19 cellular contexts compared by ENCODE assay signal in the genomic region with DNA sequence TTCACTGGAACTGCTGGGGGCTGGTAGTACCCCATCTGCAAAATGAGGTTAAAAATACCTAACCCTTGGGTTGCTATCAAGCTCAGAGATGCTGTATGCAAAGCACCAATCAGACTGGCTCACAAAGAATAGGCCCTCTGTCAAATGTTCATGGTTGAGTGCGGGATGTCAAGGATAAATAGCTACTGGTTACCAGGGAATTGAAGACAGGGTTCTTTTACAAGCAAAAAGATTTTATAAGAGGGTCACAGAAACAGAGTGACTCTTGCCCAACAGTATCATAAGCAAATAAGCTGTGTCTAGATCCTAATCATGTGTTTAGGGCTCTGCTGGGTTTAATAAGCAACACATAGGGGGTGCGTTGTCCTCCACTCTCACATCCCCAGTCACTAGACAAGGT. TPM values are rescaled to one million over a fixed set of nuclear protein-coding genes. Genes with fewer than 3 reads are reported as not detected.
A peak's percentile ranks its signal among the peaks of the same experiment; 100 is the strongest.
DNase-seq lines count a peak whose midpoint lies in the region; ATAC-seq and TF ChIP-seq lines count a peak whose summit lies in the region.
"Had no signal": no experiment of that assay in that cellular context is flagged by ENCODE, and none has a peak within 500 bp of the region (broad histone marks: within the 10 kb centered on the region; RNA-seq: fewer than 3 reads in every experiment).

No MANE protein-coding gene starts in this region.

- no peaks in the 10 kb centered on the region for H3K9me2 ChIP-seq in Loucy (replicated peaks; ENCODE audit: low read depth, low read length)
- H3K9me2 ChIP-seq: SK-N-SH had no signal

- peak overlapping the region; percentile 31 to 97 (median 67) for H3K27ac Mint-ChIP-seq in CD14-positive monocyte
- H3K27ac Mint-ChIP-seq: GM23338 had no signal

- no peak overlapping the region for H3K14ac ChIP-seq in mesenchymal stem cell (ENCODE audit: low read length in 2 of 2)

- H3K9ac ChIP-seq in Loucy (ENCODE audit: low read depth, low read length, poor library complexity, severe bottlenecking) (peak overlapping the region; percentile 76), mesenchymal stem cell (ENCODE audit: low read length) (no peak overlapping the region)
- H3K9ac ChIP-seq: KMS-11, SK-N-SH had no signal

- peaks cover 95% of the 10 kb centered on the region for H3K79me2 ChIP-seq in Loucy (ENCODE audit: insufficient read depth, low read length)

- ATAC-seq in GM18505 (IDR thresholded peaks at IDR 0.05; ENCODE audit: unreplicated experiment): no peak
- ATAC-seq: A549, GM23338, Panc1 had no signal

- H3K4me1 Mint-ChIP-seq in CD14-positive monocyte: peaks cover 90% of the 10 kb centered on the region

- H3K79me1 ChIP-seq in mesenchymal stem cell (replicated peaks; ENCODE audit: low read length, poor library complexity, severe bottlenecking): peaks cover 15% of the 10 kb centered on the region

- no peak overlapping the region for H3K27ac ChIP-seq in mesenchymal stem cell (ENCODE audit: low read length, poor library complexity, severe bottlenecking)
- H3K27ac ChIP-seq: A549, KMS-11 had no signal

- peak overlapping the region; percentile 45 for H2BK120ac ChIP-seq in mesenchymal stem cell (ENCODE audit: low read depth, low read length)

- H2AK5ac ChIP-seq in mesenchymal stem cell (ENCODE audit: low read length, severe bottlenecking): no peak overlapping the region

- H4K91ac ChIP-seq in mesenchymal stem cell (ENCODE audit: low read length): no peak overlapping the region

- H4K20me1 ChIP-seq in Loucy (ENCODE audit: insufficient read depth, low read length, poor library complexity, severe bottlenecking): no peaks in the 10 kb centered on the region

- TF ChIP-seq CTCF in CD14-positive monocyte (IDR thresholded peaks at IDR 0.05): no peak
- TF ChIP-seq CTCF in Loucy (conservative IDR thresholded peaks at IDR 0.05; ENCODE audit: low read length): no peak

- no peak for TF ChIP-seq POLR2A in GM18505 (IDR thresholded peaks at IDR 0.05; ENCODE audit: borderline replicate concordance, extremely low read depth, insufficient read depth, insufficient read length)

- 75% methylated on average over 2 of the region's 2 CpGs for WGBS in mesenchymal stem cell

- H3K18ac ChIP-seq in mesenchymal stem cell (ENCODE audit: low read depth in 1 of 2, low read length in 2 of 2): no peak overlapping the region

- H3K23ac ChIP-seq in mesenchymal stem cell (ENCODE audit: low read length in 2 of 2): no peak overlapping the region

- H4K8ac ChIP-seq in mesenchymal stem cell (ENCODE audit: low read length): peak overlapping the region; percentile 19

- H3K27me3 ChIP-seq in Loucy (ENCODE audit: insufficient read depth, low read length, poor library complexity, severe bottlenecking): no peaks in the 10 kb centered on the region
- H3K27me3 ChIP-seq in mesenchymal stem cell (ENCODE audit: control insufficient read depth in 1 of 2, insufficient read depth in 1 of 2, low read length in 2 of 2): peaks cover 0 to 18% of the 10 kb centered on the region in 2 experiments
- H3K27me3 ChIP-seq: MG63 had no signal

- H3K36me3 ChIP-seq in Loucy (ENCODE audit: insufficient read depth, low read length) (peaks cover 10% of the 10 kb centered on the region; the same call in 1 of the 2 replicates), mesenchymal stem cell (ENCODE audit: control insufficient read depth in 1 of 2, insufficient read depth in 2 of 2, low read depth in 1 of 2, low read length in 2 of 2) (no peaks in the 10 kb centered on the region)
- H3K36me3 ChIP-seq: MG63 had no signal

- H3K9me3 Mint-ChIP-seq in CD14-positive monocyte: peaks cover 0 to 3% (median 0%) of the 10 kb centered on the region in 7 donors

- peaks cover 8% of the 10 kb centered on the region for H3F3A ChIP-seq in Loucy (ENCODE audit: low read depth)

- H3K9me3 ChIP-seq in Loucy (ENCODE audit: insufficient read depth, low read depth, low read length): no peaks in the 10 kb centered on the region
- H3K9me3 ChIP-seq in mesenchymal stem cell (ENCODE audit: control insufficient read depth, low read length): no peaks in the 10 kb centered on the region
- H3K9me3 ChIP-seq: A549, MG63, SK-N-SH had no signal

- H3K4ac ChIP-seq in mesenchymal stem cell (ENCODE audit: low read depth in 1 of 2, low read length in 2 of 2): peak overlapping the region in 1 of 2 experiments; percentile 38

- in situ Hi-C loops in SK-MEL-5 (cut with HindIII; ENCODE audit: low pct_unique_long_range_greater_than_20kb, low sequenced_read_pairs): no loop called here

- no peak overlapping the region for H2AFZ ChIP-seq in Loucy (ENCODE audit: low read length)
- H2AFZ ChIP-seq in mesenchymal stem cell (ENCODE audit: low read depth, low read length): no peak overlapping the region
- H2AFZ ChIP-seq: GM23338 had no signal

- H2BK15ac ChIP-seq in mesenchymal stem cell (ENCODE audit: low read depth, poor library complexity, severe bottlenecking): no peak overlapping the region

- H3K4me3 Mint-ChIP-seq in CD14-positive monocyte: no peak overlapping the region
- H3K4me3 Mint-ChIP-seq: GM23338 had no signal

- no peak for DNase-seq in CD14-positive monocyte (ENCODE audit: low spot score)
- peak; percentile 24 for DNase-seq in SK-MEL-5 (ENCODE audit: low read depth, low spot score)
- DNase-seq in mesenchymal stem cell: peak; percentile 58
- no peak for DNase-seq in nucleus accumbens (lab: John Stamatoyannopoulos, UW)
- DNase-seq in NCI-H2171 (lab: John Stamatoyannopoulos, UW): no peak
- DNase-seq in effector CD8-positive, alpha-beta T cell (lab: John Stamatoyannopoulos, UW): no peak
- DNase-seq: MG63, NCI-H1105, NCI-H187, NCI-H446 treated with DMSO at 0.1 percent for 48 hours, NCI-H774, Right ventricle myocardium superior, SK-N-SH had no signal

- intact Hi-C loops in CD14-positive monocyte (cut with micrococcal nuclease): no loop called here

- H3K4me1 ChIP-seq in Loucy (ENCODE audit: insufficient read depth, low read length, poor library complexity, severe bottlenecking): peaks cover 87% of the 10 kb centered on the region
- H3K4me1 ChIP-seq in mesenchymal stem cell (ENCODE audit: control insufficient read depth, insufficient read depth, low read depth, low read length): peaks cover 15% of the 10 kb centered on the region
- H3K4me1 ChIP-seq: A549 had no signal

- H3K27me3 Mint-ChIP-seq in CD14-positive monocyte (ENCODE audit: low read depth in 3 of 3): no peaks in the 10 kb centered on the region

- no peak overlapping the region for H2BK5ac ChIP-seq in mesenchymal stem cell (ENCODE audit: low read depth, low read length, poor library complexity, severe bottlenecking)

- H3K36me3 Mint-ChIP-seq in CD14-positive monocyte: peaks cover 58 to 69% of the 10 kb centered on the region in 2 donors

- peak overlapping the region in 1 of 2 experiments; percentile 44 for H2BK12ac ChIP-seq in mesenchymal stem cell (ENCODE audit: low read length in 2 of 2)

- H3K4me2 ChIP-seq in Loucy (ENCODE audit: low read depth, low read length, poor library complexity, severe bottlenecking) (peak overlapping the region; percentile 71), mesenchymal stem cell (ENCODE audit: low read length, poor library complexity, severe bottlenecking) (no peak overlapping the region)
- H3K4me2 ChIP-seq: A549, GM23338, KMS-11, SK-N-SH had no signal

- H3K4me3 ChIP-seq in Loucy (ENCODE audit: low read length, poor library complexity, severe bottlenecking) (no peak overlapping the region), mesenchymal stem cell (ENCODE audit: insufficient read depth in 1 of 2, low read depth in 1 of 2, low read length in 2 of 2) (no peak overlapping the region)
- H3K4me3 ChIP-seq: A549, GM23338, MG63 had no signal

RNA-seq across cellular contexts. Expression of a gene that starts 11.9 kb away (rescaled TPM):
- 100 to 1,000 TPM; 177 to 186 TPM for polyA plus RNA-seq in CD14-positive monocyte
- 0.74 and 1.7 TPM in 2 replicates for total RNA-seq in SK-MEL-5 (2014; rRNA removed; shearing (Covaris generic))
- polyA plus RNA-seq in SK-MEL-5 (2015; cell fraction: cytosol; rRNA removed): 0.13 and 0.27 TPM in 2 replicates
- polyA plus RNA-seq in SK-MEL-5 (2015; cell fraction: nucleus; rRNA removed): 0.04 TPM in 1 of 2 replicates, not detected in the other
- polyA plus RNA-seq in mesenchymal stem cell (2013, experiment 1 of 2): 23.7 TPM
- polyA plus RNA-seq in mesenchymal stem cell (2013, experiment 2 of 2): 22.9 TPM
- polyA plus RNA-seq: SK-N-SH had no signal

Comparison
In these comparisons a context has a peak if more than half of its experiments do, and no peak if none do; other contexts are left out.
1. DNase-seq: peak in SK-MEL-5 (single experiment) and mesenchymal stem cell (single experiment); none in CD14-positive monocyte (single experiment), nucleus accumbens (0 of 56), NCI-H2171 (single experiment) and effector CD8-positive, alpha-beta T cell (single experiment).